Comparison of ENCODE assay signal across 6 cellular contexts in the genomic region with DNA sequence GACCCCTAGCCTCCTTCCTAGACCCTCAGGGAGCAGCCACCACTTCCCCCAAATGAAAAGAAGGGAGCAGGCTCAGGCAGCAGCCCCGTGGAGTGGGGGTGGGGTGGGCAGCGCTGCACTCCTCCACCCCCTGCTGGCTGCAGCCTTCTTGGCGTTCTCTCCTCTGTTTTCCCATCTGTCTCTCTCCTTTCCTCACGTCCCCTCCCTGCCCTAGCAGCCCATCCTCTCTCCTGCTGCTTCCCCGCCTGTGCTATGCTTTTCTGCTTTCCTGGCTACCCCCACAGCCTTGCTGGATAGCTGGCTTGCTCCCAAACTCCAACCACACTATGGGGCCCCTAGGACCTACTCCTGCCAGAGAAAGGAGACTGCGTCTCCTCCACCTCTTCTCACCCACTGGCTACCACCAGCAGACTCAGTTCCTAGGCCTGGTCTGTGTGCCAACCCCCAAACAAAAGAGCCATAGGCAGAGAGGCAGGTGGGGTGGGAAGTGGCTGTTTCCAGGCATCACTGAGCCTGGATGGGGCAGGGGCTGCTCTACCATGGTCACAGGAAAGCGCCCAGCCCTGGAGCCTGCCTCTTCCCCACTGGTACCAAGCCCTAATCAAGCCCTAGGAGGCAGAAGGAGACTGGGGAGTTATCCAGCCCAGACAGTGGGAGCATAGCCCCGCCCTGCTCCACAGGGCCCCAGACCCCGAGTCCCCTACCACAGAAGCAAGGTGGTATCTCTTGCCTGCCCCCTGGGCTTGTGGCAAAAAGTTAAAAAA. TPM values are rescaled to one million over a fixed set of nuclear protein-coding genes. Genes with fewer than 3 reads are reported as not detected.
A peak's percentile ranks its signal among the peaks of the same experiment; 100 is the strongest.
DNase-seq lines count a peak whose midpoint lies in the region; ATAC-seq and TF ChIP-seq lines count a peak whose summit lies in the region.

No MANE protein-coding gene starts in this region.

- H3K4me3 ChIP-seq in NB4 (ENCODE audit: low read depth, low read length) (no peak overlapping the region), epithelial cell of esophagus (ENCODE audit: low read length) (no peak overlapping the region)

- H3K36me3 Mint-ChIP-seq in CD14-positive monocyte, result peaks cover 0 to 2% of the 10 kb centered on the region in 2 donors

- intact Hi-C loops in CD14-positive monocyte (cut with micrococcal nuclease), result no loop called here

- H3K4me1 Mint-ChIP-seq in CD14-positive monocyte, result peaks cover 15% of the 10 kb centered on the region

- no peaks in the 10 kb centered on the region for H3K9me3 Mint-ChIP-seq in CD14-positive monocyte

- no peak overlapping the region for H3K4me3 Mint-ChIP-seq in CD14-positive monocyte

- H3K27me3 Mint-ChIP-seq in CD14-positive monocyte (ENCODE audit: low read depth in 3 of 3), result peaks cover 8 to 19% (median 16%) of the 10 kb centered on the region in 3 donors

- DNase-seq in AG20443 (ENCODE audit: low spot score) (peak; percentile 66), NB4 (ENCODE audit: low read depth) (peak; percentile 38), epithelial cell of esophagus (ENCODE audit: low read depth) (no peak), NCI-H2029 (lab: John Stamatoyannopoulos, UW) (no peak), CD14-positive monocyte (ENCODE audit: low spot score) (no peak)

- TF ChIP-seq CTCF in NB4 (IDR thresholded peaks at IDR 0.05; ENCODE audit: low read depth, low read length) (peak; percentile 43), epithelial cell of esophagus (IDR thresholded peaks at IDR 0.05; ENCODE audit: insufficient read depth, low read depth, low read length, missing control alignments) (peak; percentile 44), CD14-positive monocyte (IDR thresholded peaks at IDR 0.05) (no peak)

- no peak for TF ChIP-seq POLR2A in NB4 (IDR thresholded peaks at IDR 0.05; ENCODE audit: extremely low read depth, insufficient read length)

- H3K27ac Mint-ChIP-seq in CD14-positive monocyte, result no peak overlapping the region

- ATAC-seq in GM21576 (IDR thresholded peaks at IDR 0.05; ENCODE audit: unreplicated experiment), result no peak

RNA-seq across cellular contexts. Expression of a gene that starts 3.4 kb away (rescaled TPM):
- polyA plus RNA-seq in CD14-positive monocyte, result under 1 TPM in 1 of 2 donors, not detected in 1; 0.01 TPM

RNA-seq across cellular contexts. Expression of a gene that starts 3.8 kb away (rescaled TPM):
- not detected for polyA plus RNA-seq in CD14-positive monocyte

RNA-seq across cellular contexts. Expression of a gene that starts 13.9 kb away (rescaled TPM):
- polyA plus RNA-seq in CD14-positive monocyte, result under 1 TPM; 0.13 to 0.39 TPM

RNA-seq across cellular contexts. Expression of a gene that starts 27.9 kb away (rescaled TPM):
- polyA plus RNA-seq in CD14-positive monocyte, result 1 to 10 TPM; 5.4 to 7.9 TPM

RNA-seq across cellular contexts. Expression of a gene that starts 31.1 kb away (rescaled TPM):
- polyA plus RNA-seq in CD14-positive monocyte, result 1 to 10 TPM; 5.1 to 8.3 TPM

Comparison
In these comparisons a context has a peak if more than half of its experiments do, and no peak if none do; other contexts are left out.
1. DNase-seq: peak in AG20443 (single experiment) and NB4 (single experiment); none in epithelial cell of esophagus (single experiment), NCI-H2029 (single experiment) and CD14-positive monocyte (single experiment).